Comparison of ENCODE assay signal across 9 cellular contexts in genomic region chr1:173869108-173869359, GRCh38. TPM values are rescaled to one million over a fixed set of nuclear protein-coding genes. Genes with fewer than 3 reads are reported as not detected.
DNase-seq lines count a peak whose midpoint lies in the region; ATAC-seq, FAIRE-seq and TF ChIP-seq lines count a peak whose summit lies in the region.
"Had no signal": no experiment of that assay in that cellular context is flagged by ENCODE, and none has a peak within 500 bp of the region (broad histone marks: within the 10 kb centered on the region; RNA-seq: fewer than 3 reads in every experiment).

No MANE protein-coding gene starts in this region.

- no peaks in the 10 kb centered on the region for H3K9me1 ChIP-seq in keratinocyte (ENCODE audit: control insufficient read depth, extremely low read depth, insufficient read depth, low read length)

- H4K20me1 ChIP-seq in keratinocyte (ENCODE audit: control insufficient read depth, extremely low read depth, insufficient read depth, low read length) = peaks cover 29% of the 10 kb centered on the region

- peak overlapping the region; percentile 95 for H3K4me2 ChIP-seq in keratinocyte (ENCODE audit: control insufficient read depth, extremely low read depth, insufficient read depth, low read depth, low read length)

- ATAC-seq in activated naive CD4-positive, alpha-beta T cell treated with anti-CD3 and anti-CD28 coated beads, Interleukin-2, amount 50 U/mL, for 72 hours = no peak
- ATAC-seq in GM18868 (IDR thresholded peaks at IDR 0.05; ENCODE audit: unreplicated experiment) (no peak), HG03025 (IDR thresholded peaks at IDR 0.05; ENCODE audit: low FRiP score, unreplicated experiment) (no peak)

- peak overlapping the region; percentile 90 to 94 for H3K27ac Mint-ChIP-seq in activated naive CD4-positive, alpha-beta T cell treated with anti-CD3 and anti-CD28 coated beads, Interleukin-2, amount 50 U/mL, for 72 hours

- peak overlapping the region; percentile 99 for H3K9ac ChIP-seq in keratinocyte (ENCODE audit: control insufficient read depth, extremely low read depth, insufficient read depth, low read length)

- H3K27me3 ChIP-seq in keratinocyte (ENCODE audit: control insufficient read depth, extremely low read depth, insufficient read depth, low read length) = no peaks in the 10 kb centered on the region

- no peak for FAIRE-seq in keratinocyte (lab: Jason Lieb, UNC)

- H3K36me3 ChIP-seq in keratinocyte (ENCODE audit: control insufficient read depth in 2 of 2, extremely low read depth in 1 of 2, insufficient read depth in 2 of 2, low read length in 2 of 2) = peaks cover 14 to 38% of the 10 kb centered on the region in 2 experiments

- peaks cover 52 to 53% of the 10 kb centered on the region in 2 donors for H3K36me3 Mint-ChIP-seq in activated naive CD4-positive, alpha-beta T cell treated with anti-CD3 and anti-CD28 coated beads, Interleukin-2, amount 50 U/mL, for 72 hours

- H3K27ac ChIP-seq in keratinocyte (ENCODE audit: control insufficient read depth, insufficient read depth, low read length) = peak overlapping the region; percentile 93
- peak overlapping the region; percentile 94 for H3K27ac ChIP-seq in substantia nigra (ENCODE audit: low read depth, low read length, poor library complexity, severe bottlenecking)

- dilution Hi-C loops in keratinocyte (cut with MboI; ENCODE audit: extremely low pct_ligation_motif_present, low sequenced_read_pairs) = no loop called here

- no peak for TF ChIP-seq CTCF in keratinocyte (optimal IDR thresholded peaks at IDR 0.05 in 1 of 3, IDR thresholded peaks at IDR 0.05 in 1 of 3, conservative IDR thresholded peaks at IDR 0.05 in 1 of 3; ENCODE audit: extremely low read depth in 1 of 3, insufficient read depth in 2 of 3, low read length in 3 of 3)

- H3K4me3 ChIP-seq in keratinocyte (ENCODE audit: control insufficient read depth in 2 of 3, extremely low read depth in 1 of 3, insufficient read depth in 2 of 3, low read depth in 1 of 3, low read length in 3 of 3) = peak overlapping the region; percentile 87 to 100 (median 94)

- peaks cover 32% of the 10 kb centered on the region for H3K4me1 ChIP-seq in keratinocyte (ENCODE audit: control insufficient read depth, extremely low read depth, insufficient read depth, low read length)

- H3K79me2 ChIP-seq in keratinocyte (ENCODE audit: control insufficient read depth, insufficient read depth, low read length) = peaks cover 38% of the 10 kb centered on the region

- H3K9me3 ChIP-seq in keratinocyte (ENCODE audit: control insufficient read depth, low read depth, low read length) = no peaks in the 10 kb centered on the region

- H3K9me3 Mint-ChIP-seq in activated naive CD4-positive, alpha-beta T cell treated with anti-CD3 and anti-CD28 coated beads, Interleukin-2, amount 50 U/mL, for 72 hours = no peaks in the 10 kb centered on the region

- peak overlapping the region; percentile 97 for H2AFZ ChIP-seq in keratinocyte (ENCODE audit: control insufficient read depth, low read length)

- peak; percentile 71 for DNase-seq in SIG-M5 treated with dmso at 0.1 percent for 504 hours (lab: John Stamatoyannopoulos, UW; ENCODE audit: unreplicated experiment)
- no peak for DNase-seq in SIG-M5 (lab: John Stamatoyannopoulos, UW)
- no peak for DNase-seq in activated naive CD4-positive, alpha-beta T cell treated with anti-CD3 and anti-CD28 coated beads, Interleukin-2, amount 50 U/mL, for 72 hours (ENCODE audit: low spot score in 2 of 2)
- DNase-seq in keratinocyte (ENCODE audit: low read depth, low spot score) = no peak
- DNase-seq in substantia nigra (lab: John Stamatoyannopoulos, UW) = no peak
- DNase-seq in DMS 273 (lab: John Stamatoyannopoulos, UW; ENCODE audit: unreplicated experiment) = no peak

RNA-seq across cellular contexts. Expression of gene ZBTB37, which starts 0.9 kb away (rescaled TPM):
- 10 to 100 TPM in 1 of 2 donors, 1 to 10 TPM in 1; 9.5 to 21.4 TPM for total RNA-seq in activated naive CD4-positive, alpha-beta T cell treated with anti-CD3 and anti-CD28 coated beads, Interleukin-2, amount 50 U/mL, for 72 hours
- 1.4 to 1.8 TPM (median 1.7 TPM) in 3 replicates for polyA plus RNA-seq in keratinocyte
- polyA plus RNA-seq in keratinocyte (2011; ENCODE audit: low read depth) = 2.0 TPM
- polyA plus RNA-seq in keratinocyte (2011; cell fraction: cytosol; rRNA removed) = 0.44 and 0.62 TPM in 2 replicates
- polyA plus RNA-seq in keratinocyte (2011; cell fraction: nucleus; rRNA removed) = 3.5 and 3.9 TPM in 2 replicates
- polyA plus RNA-seq in keratinocyte (2012; ENCODE audit: low replicate concordance) = 0.87 and 1.1 TPM in 2 replicates
- 2.4 to 8.0 TPM (median 5.8 TPM) in 3 replicates for polyA minus RNA-seq in keratinocyte
- polyA minus RNA-seq in keratinocyte (2011; cell fraction: cytosol; rRNA and poly(A)+ RNA removed) = 1.5 TPM
- 4.1 and 8.4 TPM in 2 replicates for polyA minus RNA-seq in keratinocyte (2011; cell fraction: nucleus; rRNA and poly(A)+ RNA removed)

RNA-seq across cellular contexts. Expression of gene GAS5, which starts 1.2 kb away (rescaled TPM):
- 100 to 1,000 TPM; 846 to 962 TPM for total RNA-seq in activated naive CD4-positive, alpha-beta T cell treated with anti-CD3 and anti-CD28 coated beads, Interleukin-2, amount 50 U/mL, for 72 hours
- 738 to 1,196 TPM (median 976 TPM) in 3 replicates for polyA plus RNA-seq in keratinocyte
- 755 TPM for polyA plus RNA-seq in keratinocyte (2011; ENCODE audit: low read depth)
- polyA plus RNA-seq in keratinocyte (2011; cell fraction: cytosol; rRNA removed) = 908 and 1,281 TPM in 2 replicates
- polyA plus RNA-seq in keratinocyte (2011; cell fraction: nucleus; rRNA removed) = 734 and 1,049 TPM in 2 replicates
- 585 and 1,725 TPM in 2 replicates for polyA plus RNA-seq in keratinocyte (2012; ENCODE audit: low replicate concordance)
- 170 to 566 TPM (median 382 TPM) in 3 replicates for polyA minus RNA-seq in keratinocyte
- 168 TPM for polyA minus RNA-seq in keratinocyte (2011; cell fraction: cytosol; rRNA and poly(A)+ RNA removed)
- polyA minus RNA-seq in keratinocyte (2011; cell fraction: nucleus; rRNA and poly(A)+ RNA removed) = 386 and 468 TPM in 2 replicates

RNA-seq across cellular contexts. Expression of gene CENPL, which starts 44.4 kb away (rescaled TPM):
- total RNA-seq in activated naive CD4-positive, alpha-beta T cell treated with anti-CD3 and anti-CD28 coated beads, Interleukin-2, amount 50 U/mL, for 72 hours = 10 to 100 TPM; 29.5 to 30.4 TPM
- 4.9 to 9.4 TPM (median 7.6 TPM) in 3 replicates for polyA plus RNA-seq in keratinocyte
- 3.0 TPM for polyA plus RNA-seq in keratinocyte (2011; ENCODE audit: low read depth)
- 2.7 and 7.4 TPM in 2 replicates for polyA plus RNA-seq in keratinocyte (2011; cell fraction: cytosol; rRNA removed)
- 6.0 and 6.3 TPM in 2 replicates for polyA plus RNA-seq in keratinocyte (2011; cell fraction: nucleus; rRNA removed)
- 3.2 and 5.6 TPM in 2 replicates for polyA plus RNA-seq in keratinocyte (2012; ENCODE audit: low replicate concordance)
- 1.5 to 13.9 TPM (median 3.6 TPM) in 3 replicates for polyA minus RNA-seq in keratinocyte
- polyA minus RNA-seq in keratinocyte (2011; cell fraction: cytosol; rRNA and poly(A)+ RNA removed) = 3.8 TPM
- 3.5 and 5.3 TPM in 2 replicates for polyA minus RNA-seq in keratinocyte (2011; cell fraction: nucleus; rRNA and poly(A)+ RNA removed)

RNA-seq across cellular contexts. Expression of gene DARS2, which starts 44.6 kb away (rescaled TPM):
- 10 to 100 TPM; 31.1 to 40.7 TPM for total RNA-seq in activated naive CD4-positive, alpha-beta T cell treated with anti-CD3 and anti-CD28 coated beads, Interleukin-2, amount 50 U/mL, for 72 hours
- 27.6 to 36.4 TPM (median 33.4 TPM) in 3 replicates for polyA plus RNA-seq in keratinocyte
- polyA plus RNA-seq in keratinocyte (2011; ENCODE audit: low read depth) = 5.3 TPM
- polyA plus RNA-seq in keratinocyte (2011; cell fraction: cytosol; rRNA removed) = 22.3 and 35.9 TPM in 2 replicates
- 50.3 and 56.6 TPM in 2 replicates for polyA plus RNA-seq in keratinocyte (2011; cell fraction: nucleus; rRNA removed)
- 9.3 and 21.8 TPM in 2 replicates for polyA plus RNA-seq in keratinocyte (2012; ENCODE audit: low replicate concordance)
- polyA minus RNA-seq in keratinocyte = 19.2 to 39.2 TPM (median 36.3 TPM) in 3 replicates
- polyA minus RNA-seq in keratinocyte (2011; cell fraction: cytosol; rRNA and poly(A)+ RNA removed) = 24.0 TPM
- 27.5 and 48.5 TPM in 2 replicates for polyA minus RNA-seq in keratinocyte (2011; cell fraction: nucleus; rRNA and poly(A)+ RNA removed)

RNA-seq across cellular contexts. Expression of gene SERPINC1, which starts 48.1 kb away (rescaled TPM):
- total RNA-seq in activated naive CD4-positive, alpha-beta T cell treated with anti-CD3 and anti-CD28 coated beads, Interleukin-2, amount 50 U/mL, for 72 hours = under 1 TPM in 1 of 2 donors, not detected in 1; 0.27 TPM
- 0.14 to 0.26 TPM (median 0.18 TPM) in 3 replicates for polyA plus RNA-seq in keratinocyte
- 0.36 TPM for polyA plus RNA-seq in keratinocyte (2011; ENCODE audit: low read depth)
- polyA plus RNA-seq in keratinocyte (2011; cell fraction: cytosol; rRNA removed) = 0.06 and 0.17 TPM in 2 replicates
- polyA plus RNA-seq in keratinocyte (2011; cell fraction: nucleus; rRNA removed) = 0.59 and 0.72 TPM in 2 replicates
- polyA plus RNA-seq in keratinocyte (2012; ENCODE audit: low replicate concordance) = 0.09 and 0.17 TPM in 2 replicates
- polyA minus RNA-seq in keratinocyte = 0.43 TPM in 1 of 3 replicates, not detected in the others
- not detected for polyA minus RNA-seq in keratinocyte (2011; cell fraction: cytosol; rRNA and poly(A)+ RNA removed)
- 0.54 TPM in 1 of 2 replicates, not detected in the other for polyA minus RNA-seq in keratinocyte (2011; cell fraction: nucleus; rRNA and poly(A)+ RNA removed)
- total RNA-seq: HT1080 had no signal
